Comparison of ENCODE assay signal across 8 cellular contexts in the genomic region with DNA sequence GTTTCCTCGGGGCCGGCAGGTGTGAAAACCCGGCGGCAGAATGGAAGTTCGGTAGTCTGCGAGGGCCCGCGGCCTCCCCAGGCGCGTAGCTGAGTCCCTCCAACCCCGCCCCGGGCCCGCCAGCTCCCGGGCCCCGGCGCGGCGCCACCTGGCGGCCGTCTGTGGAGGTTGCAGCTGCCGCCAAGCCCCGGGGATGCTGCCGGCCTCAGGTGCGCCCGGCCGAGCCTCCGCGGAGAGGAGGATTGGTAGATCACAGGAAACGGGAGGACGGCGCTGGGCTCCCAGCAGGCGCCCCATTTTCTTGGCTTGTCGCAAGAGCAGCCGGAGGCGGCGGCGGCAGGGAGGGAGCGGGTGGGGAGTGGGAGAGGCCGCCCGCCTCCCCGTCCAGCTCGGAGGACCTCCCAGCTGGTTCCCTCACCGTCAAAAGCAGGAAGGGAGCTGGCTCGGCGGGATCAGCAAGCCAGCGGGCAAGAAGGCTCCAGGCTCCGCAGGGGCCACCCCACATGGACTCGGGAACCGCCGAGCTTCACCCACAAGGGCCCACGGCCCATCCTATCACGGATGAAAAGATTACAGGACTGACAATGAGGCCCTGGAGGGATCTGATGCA. TPM values are rescaled to one million over a fixed set of nuclear protein-coding genes. Genes with fewer than 3 reads are reported as not detected.
DNase-seq lines count a peak whose midpoint lies in the region; ATAC-seq and TF ChIP-seq lines count a peak whose summit lies in the region.
"Not testable (repeated sequence)": the region's sequence is repeated elsewhere in the genome, so short reads cannot be mapped to it uniquely, and the experiment has no call there.

No MANE protein-coding gene starts in this region.

- H3K4me3 Mint-ChIP-seq in CD14-positive monocyte (peak overlapping the region in 1 of 2 donors; percentile 26), memory B cell (peak overlapping the region; percentile 64)
- H3K4me3 Mint-ChIP-seq in effector memory CD8-positive, alpha-beta T cell, result peak overlapping the region; percentile 97 to 99

- not testable (repeated sequence) for H3K36me3 Mint-ChIP-seq in CD14-positive monocyte; effector memory CD8-positive, alpha-beta T cell (ENCODE audit: insufficient read depth); memory B cell

- not testable (repeated sequence) for H3K4me1 Mint-ChIP-seq in CD14-positive monocyte; effector memory CD8-positive, alpha-beta T cell (ENCODE audit: low read depth in 2 of 2); memory B cell

- intact Hi-C loops in CD14-positive monocyte (cut with micrococcal nuclease), result not testable (repeated sequence)

- not testable (repeated sequence) for H3K27me3 Mint-ChIP-seq in CD14-positive monocyte (ENCODE audit: low read depth in 3 of 3); effector memory CD8-positive, alpha-beta T cell; memory B cell

- ATAC-seq in GM19452 (IDR thresholded peaks at IDR 0.05; ENCODE audit: unreplicated experiment) (peak; percentile 88), HG03469 (IDR thresholded peaks at IDR 0.05; ENCODE audit: unreplicated experiment) (peak; percentile 53), memory B cell (ENCODE audit: low read depth) (peak; percentile 91)
- ATAC-seq in effector memory CD8-positive, alpha-beta T cell (replicated peaks), result peak; percentile 92

- DNase-seq in CD14-positive monocyte (ENCODE audit: low spot score), result peak; percentile 59
- DNase-seq in NCI-H526 treated with DMSO at 0.1 percent for 48 hours (lab: John Stamatoyannopoulos, UW), result peak; percentile 82
- peak; percentile 90 for DNase-seq in activated CD8-positive, alpha-beta memory T cell treated with anti-CD3 and anti-CD28 coated beads for 24 hours
- peak; percentile 74 to 82 (median 78) for DNase-seq in effector memory CD8-positive, alpha-beta T cell
- peak; percentile 71 to 89 for DNase-seq in memory B cell (ENCODE audit: low spot score in 2 of 2)
- peak; percentile 42 to 83 (median 64) for DNase-seq in stimulated activated CD4-positive, alpha-beta T cell treated with anti-CD3 and anti-CD28 coated beads, TNF-alpha, amount 100 ng/mL, for 1 hour (ENCODE audit: low read depth in 3 of 3, low spot score in 1 of 3)

- peak; percentile 54 for TF ChIP-seq CTCF in CD14-positive monocyte (IDR thresholded peaks at IDR 0.05)

- H3K27ac Mint-ChIP-seq in CD14-positive monocyte (peak overlapping the region in 1 of 7 donors; percentile 87), memory B cell (peak overlapping the region; percentile 95)
- peak overlapping the region; percentile 95 to 98 for H3K27ac Mint-ChIP-seq in effector memory CD8-positive, alpha-beta T cell

- H3K9me3 Mint-ChIP-seq in CD14-positive monocyte; effector memory CD8-positive, alpha-beta T cell; memory B cell: not testable (repeated sequence)

RNA-seq across cellular contexts. Expression of a gene that starts 10.5 kb away (rescaled TPM):
- 10 to 100 TPM; 49.4 to 79.7 TPM for polyA plus RNA-seq in CD14-positive monocyte

Comparison
In these comparisons a context has a peak if more than half of its experiments do, and no peak if none do; other contexts are left out.
1. Peak in every context shown above with its lines: DNase-seq and ATAC-seq.